8 cellular contexts compared by ENCODE assay signal in genomic region chr12:108731866-108732461, GRCh38. TPM values are rescaled to one million over a fixed set of nuclear protein-coding genes. Genes with fewer than 3 reads are reported as not detected.
DNase-seq lines count a peak whose midpoint lies in the region; ATAC-seq and TF ChIP-seq lines count a peak whose summit lies in the region.

No MANE protein-coding gene starts in this region.

- peak; percentile 52 for ATAC-seq in HG02588 (IDR thresholded peaks at IDR 0.05; ENCODE audit: unreplicated experiment)
- peak; percentile 79 for ATAC-seq in SK-N-SH treated with all-trans-retinoic acid at 6 μM for 48 hours
- ATAC-seq in omental fat pad (ENCODE audit: low FRiP score) = peak; percentile 81
- ATAC-seq in thoracic aorta (ENCODE audit: insufficient number of reproducible peaks, low FRiP score, low read depth) = peak; percentile 78

- TF ChIP-seq CTCF in omental fat pad (IDR thresholded peaks at IDR 0.05) (no peak), thoracic aorta (IDR thresholded peaks at IDR 0.05) (no peak)

- H3K27ac ChIP-seq in thoracic aorta = peak overlapping the region; percentile 92 to 98

- H3K4me1 Mint-ChIP-seq in activated naive CD8-positive, alpha-beta T cell (ENCODE audit: low read depth) = peaks cover 30% of the 10 kb centered on the region

- H3K4me3 Mint-ChIP-seq in activated naive CD8-positive, alpha-beta T cell = peak overlapping the region; percentile 92

- no peaks in the 10 kb centered on the region for H3K9me3 ChIP-seq in thoracic aorta

- H3K9me3 Mint-ChIP-seq in activated naive CD8-positive, alpha-beta T cell (ENCODE audit: low read depth) = no peaks in the 10 kb centered on the region

- H3K27ac Mint-ChIP-seq in activated naive CD8-positive, alpha-beta T cell = peak overlapping the region; percentile 93

- no peaks in the 10 kb centered on the region for H3K36me3 Mint-ChIP-seq in activated naive CD8-positive, alpha-beta T cell

- H3K4me3 ChIP-seq in thoracic aorta = peak overlapping the region; percentile 94

- H3K27me3 ChIP-seq in thoracic aorta (replicated peaks; ENCODE audit: insufficient read depth) = no peaks in the 10 kb centered on the region

- DNase-seq in GM04504 (ENCODE audit: low read depth) (peak; percentile 95), NCI-H1048 (lab: John Stamatoyannopoulos, UW) (peak; percentile 97), glomerular visceral epithelial cell (ENCODE audit: extremely low spot score) (peak; percentile 98), omental fat pad (ENCODE audit: low spot score) (peak; percentile 99), thoracic aorta (ENCODE audit: low spot score) (peak; percentile 99)

- H3K36me3 ChIP-seq in thoracic aorta = no peaks in the 10 kb centered on the region

- H3K4me1 ChIP-seq in thoracic aorta (ENCODE audit: control insufficient read depth in 1 of 2, low read depth in 2 of 2) = peaks cover 14 to 44% of the 10 kb centered on the region in 2 donors

- no peaks in the 10 kb centered on the region for H3K27me3 Mint-ChIP-seq in activated naive CD8-positive, alpha-beta T cell

TF ChIP-seq in SK-N-SH treated with all-trans-retinoic acid at 6 μM for 48 hours, 23 proteins besides CTCF, POLR2A, EP300 and RAD21:
- no peak for TF ChIP-seq SNAI2 (CRISPR knock-in tag; IDR thresholded peaks at IDR 0.05)
- peak; percentile 50; the same call in 1 of the 2 replicates for TF ChIP-seq TSHZ2 (CRISPR knock-in tag; IDR thresholded peaks at IDR 0.05)

RNA-seq across cellular contexts. Expression of gene CORO1C, which starts 0.6 kb away (rescaled TPM):
- total RNA-seq in omental fat pad = 100 to 1,000 TPM; 100 to 273 (median 154) TPM
- 100 to 1,000 TPM; 157 to 208 TPM for total RNA-seq in thoracic aorta

Comparison
In these comparisons a context has a peak if more than half of its experiments do, and no peak if none do; other contexts are left out.
1. Peak in every context shown above with its lines: DNase-seq, ATAC-seq, H3K4me3 ChIP-seq and H3K27ac ChIP-seq.